In genomic region chr4:38356686-38357085, GRCh38 we compare ENCODE assay signal across 27 cellular contexts.
"Had no signal": no experiment of that assay in that cellular context is flagged by ENCODE, and none has a peak within 500 bp of the region (broad histone marks: within the 10 kb centered on the region; RNA-seq: fewer than 3 reads in every experiment).

No MANE protein-coding gene starts in this region.

- DNase-seq: hippocampal formation; kidney glomerular epithelial cell; left colon; left lung; lower lobe of right lung; mammary epithelial cell; mesendoderm; naive B cell; natural killer cell; pancreas; retina; right cardiac atrium; stimulated activated CD4-positive, alpha-beta T cell treated with anti-CD3 and anti-CD28 coated beads, Interleukin-4, amount 100 ng/mL, for 24 hours; stimulated activated naive CD4-positive, alpha-beta T cell; tibial artery; trophoblast cell; upper lobe of right lung had no signal

- H3K27ac ChIP-seq: left lung, lower lobe of right lung, pancreas, prostate gland, skin epidermis, suprapubic skin, thoracic aorta, tibial artery, upper lobe of right lung had no signal

- H3K27me3 ChIP-seq: left lung, pancreas, suprapubic skin, tibial artery, upper lobe of right lung had no signal

- H3K4me1 ChIP-seq: left lung, lower lobe of right lung, pancreas, prostate gland, tibial artery, upper lobe of right lung had no signal

- H3K36me3 Mint-ChIP-seq: stimulated activated effector memory CD8-positive, alpha-beta T cell treated with anti-CD3 and anti-CD28 coated beads, Interleukin-12 subunit alpha, Interleukin-12 subunit beta, amount 100 ng/mL, for 72 hours had no signal

- FAIRE-seq: keratinocyte, pancreas, urothelium cell line had no signal

- H3K4me3 Mint-ChIP-seq: mesothelial cell of epicardium; naive B cell; natural killer cell; stimulated activated effector memory CD8-positive, alpha-beta T cell treated with anti-CD3 and anti-CD28 coated beads, Interleukin-12 subunit alpha, Interleukin-12 subunit beta, amount 100 ng/mL, for 72 hours; stimulated activated naive CD8-positive, alpha-beta T cell treated with anti-CD3 and anti-CD28 coated beads, Interleukin-15, Interleukin-2, amounts not matched to agents 100 ng/mL and 50 ng/mL, for 24 hours had no signal

- H3K4me1 Mint-ChIP-seq: naive B cell, natural killer cell had no signal

- H3K36me3 ChIP-seq: left lung, lower lobe of right lung, pancreas, prostate gland, suprapubic skin, thoracic aorta, tibial artery, upper lobe of right lung had no signal

- H3K27ac Mint-ChIP-seq: mesothelial cell of epicardium; natural killer cell; stimulated activated effector memory CD8-positive, alpha-beta T cell treated with anti-CD3 and anti-CD28 coated beads, Interleukin-12 subunit alpha, Interleukin-12 subunit beta, amount 100 ng/mL, for 72 hours; stimulated activated naive CD8-positive, alpha-beta T cell treated with anti-CD3 and anti-CD28 coated beads, Interleukin-15, Interleukin-2, amounts not matched to agents 100 ng/mL and 50 ng/mL, for 24 hours had no signal

- H3K4me3 ChIP-seq: left lung, lower lobe of right lung, pancreas, prostate gland, skin epidermis, suprapubic skin, thoracic aorta, tibial artery, upper lobe of right lung had no signal

- H3K27me3 Mint-ChIP-seq: naive B cell; stimulated activated naive CD8-positive, alpha-beta T cell treated with anti-CD3 and anti-CD28 coated beads, Interleukin-15, Interleukin-2, amounts not matched to agents 100 ng/mL and 50 ng/mL, for 24 hours had no signal

- ATAC-seq: left colon; left lung; lower lobe of right lung; natural killer cell; pancreas; right cardiac atrium; sciatic nerve; stimulated activated effector memory CD8-positive, alpha-beta T cell treated with anti-CD3 and anti-CD28 coated beads, Interleukin-12 subunit alpha, Interleukin-12 subunit beta, amount 100 ng/mL, for 72 hours; upper lobe of right lung had no signal

- H3K9me3 ChIP-seq: pancreas, prostate gland, thoracic aorta, upper lobe of right lung had no signal
